In the genomic region with DNA sequence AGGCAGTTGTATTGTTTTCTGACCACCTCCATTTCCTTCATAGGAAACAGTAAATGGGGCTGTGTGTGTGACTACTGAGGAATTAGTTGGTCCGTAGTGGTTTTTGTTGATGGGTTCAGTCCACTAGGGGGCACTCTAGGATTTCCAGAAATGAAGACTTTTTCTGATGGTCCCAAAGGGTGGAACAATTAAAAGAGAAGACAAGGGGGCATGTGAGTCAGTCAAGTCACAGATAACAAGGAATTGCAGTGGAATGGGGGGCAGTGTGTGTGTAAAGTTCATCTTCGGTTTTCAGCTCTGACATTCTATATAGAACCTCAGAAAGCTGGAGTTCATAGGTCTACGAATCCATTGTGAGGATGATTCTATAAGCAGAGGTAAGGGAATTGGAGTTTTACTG, we compare ENCODE assay signal across 8 cellular contexts.
DNase-seq lines count a peak whose midpoint lies in the region; ATAC-seq and TF ChIP-seq lines count a peak whose summit lies in the region.

No MANE protein-coding gene starts in this region.

- TF ChIP-seq CTCF in DND-41 (IDR thresholded peaks at IDR 0.05; ENCODE audit: borderline replicate concordance, extremely low read depth, low read length, poor library complexity, severe bottlenecking) (peak; percentile 65), KMS-11 (conservative IDR thresholded peaks at IDR 0.05; ENCODE audit: low read depth, low read length) (peak; percentile 62), kidney epithelial cell (IDR thresholded peaks at IDR 0.05; ENCODE audit: insufficient read depth, low read length, poor library complexity, severe bottlenecking) (peak; percentile 37)

- no peaks in the 10 kb centered on the region for H3K36me3 Mint-ChIP-seq in activated T-cell treated with anti-CD3 and anti-CD28 coated beads, Interleukin-2, amount 50 U/mL, for 4 hours (ENCODE audit: insufficient read depth)

- H2AFZ ChIP-seq in DND-41 (ENCODE audit: low read depth, low read length) (no peak overlapping the region), KMS-11 (ENCODE audit: low read depth) (no peak overlapping the region)

- H3K79me2 ChIP-seq in DND-41 (ENCODE audit: insufficient read depth, low read length) (no peaks in the 10 kb centered on the region), KMS-11 (ENCODE audit: insufficient read depth, low read depth) (no peaks in the 10 kb centered on the region)

- H3K4me1 Mint-ChIP-seq in activated T-cell treated with anti-CD3 and anti-CD28 coated beads, Interleukin-2, amount 50 U/mL, for 4 hours (ENCODE audit: low read depth), result peaks cover 11% of the 10 kb centered on the region

- H3K4me3 ChIP-seq in DND-41 (ENCODE audit: low read depth in 1 of 2, low read length in 2 of 2) (no peak overlapping the region), KMS-11 (IDR thresholded peaks at IDR 0.05; ENCODE audit: insufficient read depth, low read depth, low read length) (no peak overlapping the region), kidney epithelial cell (ENCODE audit: low read depth, low read length) (no peak overlapping the region)

- H3K4me1 ChIP-seq in DND-41 (ENCODE audit: insufficient read depth, low read length) (no peaks in the 10 kb centered on the region), KMS-11 (ENCODE audit: low read depth, poor library complexity, severe bottlenecking) (no peaks in the 10 kb centered on the region)

- ATAC-seq in DND-41 (ENCODE audit: insufficient read depth, low read depth), result 0 out of 3 replicates have a peak, but pooled peaks have one; percentile 39
- peak; percentile 24 to 40 for ATAC-seq in activated T-cell treated with anti-CD3 and anti-CD28 coated beads, Interleukin-2, amount 50 U/mL, for 4 hours
- no peak for ATAC-seq in GM21515 (IDR thresholded peaks at IDR 0.05; ENCODE audit: unreplicated experiment)
- ATAC-seq in HG02973 (IDR thresholded peaks at IDR 0.05; ENCODE audit: unreplicated experiment), result no peak
- no peak for ATAC-seq in GM18520 (IDR thresholded peaks at IDR 0.05; ENCODE audit: unreplicated experiment)

- H3K9ac ChIP-seq in DND-41 (ENCODE audit: low read depth, low read length) (no peak overlapping the region), KMS-11 (no peak overlapping the region)

- H3K36me3 ChIP-seq in DND-41 (ENCODE audit: insufficient read depth, low read length), result no peaks in the 10 kb centered on the region
- H3K36me3 ChIP-seq in KMS-11 (ENCODE audit: insufficient read depth), result no peaks in the 10 kb centered on the region
- no peaks in the 10 kb centered on the region for H3K36me3 ChIP-seq in kidney epithelial cell (ENCODE audit: control insufficient read depth, insufficient read depth, low read length)

- H3K27me3 ChIP-seq in DND-41 (ENCODE audit: insufficient read depth, low read length, poor library complexity) (peaks cover 50% of the 10 kb centered on the region), KMS-11 (ENCODE audit: insufficient read depth, low read depth) (no peaks in the 10 kb centered on the region), kidney epithelial cell (ENCODE audit: control insufficient read depth, insufficient read depth, low read length) (no peaks in the 10 kb centered on the region)

- H3K27me3 Mint-ChIP-seq in activated T-cell treated with anti-CD3 and anti-CD28 coated beads, Interleukin-2, amount 50 U/mL, for 4 hours (ENCODE audit: low read depth), result peaks cover 10% of the 10 kb centered on the region

- DNase-seq in DND-41 (peak; percentile 20), kidney epithelial cell (ENCODE audit: low read depth) (no peak), NCI-H1092 (lab: John Stamatoyannopoulos, UW) (no peak)
- peak; percentile 22 for DNase-seq in activated T-cell treated with anti-CD3 and anti-CD28 coated beads, Interleukin-2, amount 50 U/mL, for 4 hours

- H3K27ac ChIP-seq in DND-41 (ENCODE audit: low read length) (no peak overlapping the region), KMS-11 (no peak overlapping the region)

- no peaks in the 10 kb centered on the region for H3K9me3 Mint-ChIP-seq in activated T-cell treated with anti-CD3 and anti-CD28 coated beads, Interleukin-2, amount 50 U/mL, for 4 hours

- H4K20me1 ChIP-seq in DND-41 (ENCODE audit: insufficient read depth, low read length) (no peaks in the 10 kb centered on the region), KMS-11 (ENCODE audit: insufficient read depth) (no peaks in the 10 kb centered on the region)

- no peak overlapping the region for H3K4me2 ChIP-seq in DND-41 (ENCODE audit: insufficient read depth, low read length)
- H3K4me2 ChIP-seq in KMS-11, result no peak overlapping the region

- H3K9me3 ChIP-seq in DND-41 (ENCODE audit: insufficient read depth, low read length, severe bottlenecking), result no peaks in the 10 kb centered on the region

- peak overlapping the region; percentile 79 for H3K4me3 Mint-ChIP-seq in activated T-cell treated with anti-CD3 and anti-CD28 coated beads, Interleukin-2, amount 50 U/mL, for 4 hours

Comparison
In these comparisons a context has a peak if more than half of its experiments do, and no peak if none do; other contexts are left out.
1. ATAC-seq: peak in DND-41 (single experiment) and activated T-cell treated with anti-CD3 and anti-CD28 coated beads, Interleukin-2, amount 50 U/mL, for 4 hours (2 of 2); none in GM21515 (single experiment), HG02973 (single experiment) and GM18520 (single experiment).
2. DNase-seq: peak in DND-41 (single experiment) and activated T-cell treated with anti-CD3 and anti-CD28 coated beads, Interleukin-2, amount 50 U/mL, for 4 hours (single experiment); none in kidney epithelial cell (single experiment) and NCI-H1092 (single experiment).
3. Peak in every context shown above with its lines, with median percentiles within 50 percentile points of each other: CTCF ChIP-seq.